11 cellular contexts compared by ENCODE assay signal in the genomic region with DNA sequence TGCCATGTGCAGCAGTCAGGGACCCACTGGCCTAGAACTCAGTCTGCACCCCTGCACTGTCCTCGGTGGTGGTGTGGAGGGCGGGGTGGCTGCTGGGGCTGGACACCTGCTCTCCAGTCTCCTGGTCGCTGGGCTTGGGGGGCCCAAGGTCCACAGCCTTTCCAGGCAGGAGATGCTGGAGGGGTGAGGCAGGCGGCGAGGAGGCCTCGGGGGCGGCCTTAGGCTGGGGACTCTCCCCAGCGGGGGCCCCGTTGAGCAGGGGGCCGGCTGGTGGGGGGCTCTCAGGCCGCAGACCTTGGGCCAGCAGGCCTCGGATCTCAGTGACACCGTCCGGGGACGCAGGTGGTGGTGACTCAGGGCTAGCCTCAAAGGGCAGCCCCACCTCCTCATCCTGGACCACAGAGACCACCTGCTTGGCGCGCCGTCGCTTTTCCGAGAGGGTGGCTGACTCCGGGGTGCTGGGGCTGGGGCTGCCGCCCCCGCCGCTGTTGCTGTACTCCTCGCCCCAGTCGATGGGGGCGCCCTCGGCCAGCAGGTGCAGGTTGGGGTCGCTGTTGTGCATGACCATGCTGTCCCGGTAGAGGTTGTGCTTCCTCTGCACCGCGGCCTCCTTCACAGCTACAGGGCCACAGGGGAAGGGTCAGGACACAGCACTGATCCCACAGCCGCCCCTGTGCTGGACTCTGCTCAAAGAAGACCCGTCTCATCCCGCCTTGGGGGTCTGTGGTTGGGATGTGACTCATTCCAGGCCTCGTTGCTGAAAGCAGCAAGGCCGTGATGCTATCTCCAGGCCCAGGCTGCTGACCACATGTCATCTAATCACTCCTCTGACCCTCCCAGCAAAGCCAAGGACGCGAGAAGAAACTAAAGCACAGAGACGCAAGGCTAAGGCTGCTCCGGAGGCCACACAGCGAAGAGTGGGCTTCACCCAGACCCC. TPM values are rescaled to one million over a fixed set of nuclear protein-coding genes. Genes with fewer than 3 reads are reported as not detected.
DNase-seq lines count a peak whose midpoint lies in the region; ATAC-seq, FAIRE-seq and TF ChIP-seq lines count a peak whose summit lies in the region.
"Had no signal": no experiment of that assay in that cellular context is flagged by ENCODE, and none has a peak within 500 bp of the region (broad histone marks: within the 10 kb centered on the region; RNA-seq: fewer than 3 reads in every experiment).

No MANE protein-coding gene starts in this region.

- H3K79me2 ChIP-seq in OCI-LY1 (ENCODE audit: insufficient read depth, low read length): no peaks in the 10 kb centered on the region
- no peaks in the 10 kb centered on the region for H3K79me2 ChIP-seq in K562 (ENCODE audit: control insufficient read depth, insufficient read depth, low read length)
- H3K79me2 ChIP-seq in osteoblast (ENCODE audit: insufficient read depth, low read length): peaks cover 82% of the 10 kb centered on the region

- peak; percentile 22 to 48; a peak in 3 of 4 replicates for TF ChIP-seq RAD21 in K562 (CRISPR knock-in tag; conservative IDR thresholded peaks at IDR 0.05 in 1 of 2, IDR thresholded peaks at IDR 0.05 in 1 of 2)

- no peak overlapping the region for H3K9ac ChIP-seq in OCI-LY1 (ENCODE audit: low read length)
- H3K9ac ChIP-seq in K562 (ENCODE audit: insufficient read depth in 1 of 2, low read depth in 2 of 2, low read length in 2 of 2): peak overlapping the region in 1 of 2 experiments; percentile 72; a peak in 2 of 4 replicates

- no peak overlapping the region for H3K4me2 ChIP-seq in OCI-LY1 (ENCODE audit: low read length)
- peak overlapping the region; percentile 3; the same call in 1 of the 2 replicates for H3K4me2 ChIP-seq in K562 (ENCODE audit: insufficient read depth, low read length)
- no peak overlapping the region for H3K4me2 ChIP-seq in osteoblast (ENCODE audit: insufficient read depth, low read length)

- no peak overlapping the region for H3K27ac Mint-ChIP-seq in T-helper 2 cell treated with Interferon-gamma antibody and Interleukin-4, amounts not matched to agents 5 μg/mL and 100 μg/mL, for 36 hours
- H3K27ac Mint-ChIP-seq: activated CD4-positive, alpha-beta T cell treated with anti-CD3 and anti-CD28 coated beads for 36 hours had no signal

- H3K9me3 ChIP-seq in BE2C: no peaks in the 10 kb centered on the region
- no peaks in the 10 kb centered on the region for H3K9me3 ChIP-seq in OCI-LY1 (ENCODE audit: low read length)
- no peaks in the 10 kb centered on the region for H3K9me3 ChIP-seq in K562 (replicated peaks; ENCODE audit: control insufficient read depth, insufficient read depth, low read depth, low read length)
- no peaks in the 10 kb centered on the region for H3K9me3 ChIP-seq in osteoblast (ENCODE audit: low read depth, low read length)

- CTCF ChIA-PET in K562 (lab: Yijun Ruan, JAX; ENCODE audit: low intra/inter-chr PET ratio): interaction anchor here (0.6 to 4.5 kb wide), 2 partner anchors 79 to 252 kb away, joined by 3 to 50 read pairs; no protein-coding TSS in a partner anchor

- ATAC-seq in K562: peak; percentile 37
- no peak for ATAC-seq in HG02938 (IDR thresholded peaks at IDR 0.05; ENCODE audit: unreplicated experiment)
- ATAC-seq in sciatic nerve: no peak
- ATAC-seq in Right ventricle myocardium superior (ENCODE audit: poor library complexity): no peak
- ATAC-seq: activated CD4-positive, alpha-beta T cell treated with anti-CD3 and anti-CD28 coated beads for 36 hours had no signal

- TF ChIP-seq POLR2A in K562 (conservative IDR thresholded peaks at IDR 0.05): no peak

- intact Hi-C loops in K562 (cut with micrococcal nuclease) (loop anchor here (10.0 kb wide), 1 partner anchor 408 kb away; the partner anchor contains the start of gene ST6GALNAC4), sciatic nerve (cut with DNase I) (loop anchor here (1.0 to 10.0 kb wide), 2 partner anchors 78 to 228 kb away; partner anchors contain the start of gene TOR2A), Right ventricle myocardium superior (cut with DNase I) (no loop called here)

- H4K20me1 ChIP-seq in OCI-LY1 (ENCODE audit: insufficient read depth, low read length) (no peaks in the 10 kb centered on the region), K562 (replicated peaks; ENCODE audit: control insufficient read depth, insufficient read depth, low read length) (no peaks in the 10 kb centered on the region), osteoblast (ENCODE audit: insufficient read depth, low read length) (peaks cover 25% of the 10 kb centered on the region)

- no peaks in the 10 kb centered on the region for H3K9me3 Mint-ChIP-seq in T-helper 2 cell treated with Interferon-gamma antibody and Interleukin-4, amounts not matched to agents 5 μg/mL and 100 μg/mL, for 36 hours

- no TSS peak for BruUV-seq in K562 (replicated peaks; lab: Mats Ljungman, UMichigan)

- H3K9me1 ChIP-seq in K562 (ENCODE audit: control insufficient read depth, insufficient read depth, low read length): no peaks in the 10 kb centered on the region

- H3K4me3 ChIP-seq in BE2C (ENCODE audit: low read depth, low read length) (no peak overlapping the region), OCI-LY1 (ENCODE audit: low read depth, low read length, poor library complexity, severe bottlenecking) (no peak overlapping the region), K562 (no peak overlapping the region), osteoblast (ENCODE audit: insufficient read depth, low read length) (no peak overlapping the region)

- peak; percentile 86 for FAIRE-seq in K562 (lab: Jason Lieb, UNC)

- H3K36me3 ChIP-seq in BE2C (no peaks in the 10 kb centered on the region), OCI-LY1 (ENCODE audit: insufficient read depth, low read length) (no peaks in the 10 kb centered on the region), K562 (ENCODE audit: control insufficient read depth, insufficient read depth, low read length) (peaks cover 70% of the 10 kb centered on the region; the same call in 2 of the 3 replicates), osteoblast (ENCODE audit: insufficient read depth, low read length) (peaks cover 92% of the 10 kb centered on the region)

- H3K27ac ChIP-seq in OCI-LY1 (ENCODE audit: low read depth, low read length, poor library complexity, severe bottlenecking): no peak overlapping the region
- H3K27ac ChIP-seq in K562 (ENCODE audit: extremely low read depth, low read depth, low read length): no peak overlapping the region
- H3K27ac ChIP-seq in osteoblast (ENCODE audit: low read depth, low read length): peak overlapping the region; percentile 28

- H3K27me3 ChIP-seq in BE2C (no peaks in the 10 kb centered on the region), OCI-LY1 (ENCODE audit: insufficient read depth, low read length) (no peaks in the 10 kb centered on the region), K562 (ENCODE audit: control insufficient read depth in 2 of 2, insufficient read depth in 2 of 2, low read length in 2 of 2) (no peaks in the 10 kb centered on the region), osteoblast (ENCODE audit: insufficient read depth, low read length) (no peaks in the 10 kb centered on the region)

- H3F3A ChIP-seq in OCI-LY1 (ENCODE audit: insufficient read depth, low read length): no peaks in the 10 kb centered on the region

- WGBS in K562 (ENCODE audit: insufficient coverage, low coverage, missing lambda C conversion rate): 50% methylated on average over 30 of the region's 42 CpGs

- H3K4me1 Mint-ChIP-seq in T-helper 2 cell treated with Interferon-gamma antibody and Interleukin-4, amounts not matched to agents 5 μg/mL and 100 μg/mL, for 36 hours (ENCODE audit: low read depth): no peaks in the 10 kb centered on the region
- H3K4me1 Mint-ChIP-seq: activated CD4-positive, alpha-beta T cell treated with anti-CD3 and anti-CD28 coated beads for 36 hours had no signal

- peak; percentile 62 for TF ChIP-seq EP300 in K562 (IDR thresholded peaks at IDR 0.05; ENCODE audit: low read length)

- POLR2A ChIA-PET in K562 (lab: Yijun Ruan, JAX): interaction anchor here (0.7 to 0.9 kb wide), 2 partner anchors 10 to 57 kb away, joined by 3 read pairs; no protein-coding TSS in a partner anchor

- TF ChIP-seq CTCF in BE2C (IDR thresholded peaks at IDR 0.05; ENCODE audit: low read depth, low read length): no peak
- TF ChIP-seq CTCF in OCI-LY1 (IDR thresholded peaks at IDR 0.05; ENCODE audit: low read length): peak; percentile 46; the same call in 1 of the 2 replicates
- peak; percentile 54 to 74 (median 57); a peak in 5 of 6 replicates for TF ChIP-seq CTCF in K562 (IDR thresholded peaks at IDR 0.05 in 2 of 3, conservative IDR thresholded peaks at IDR 0.05 in 1 of 3; ENCODE audit: insufficient read depth in 2 of 3, low read depth in 1 of 3, low read length in 3 of 3)
- no peak for TF ChIP-seq CTCF in osteoblast (IDR thresholded peaks at IDR 0.05; ENCODE audit: extremely low read depth, low read depth, low read length)

- H3K36me3 Mint-ChIP-seq in T-helper 2 cell treated with Interferon-gamma antibody and Interleukin-4, amounts not matched to agents 5 μg/mL and 100 μg/mL, for 36 hours (ENCODE audit: low read depth): peaks cover 9% of the 10 kb centered on the region

- no peak overlapping the region for H3K4me3 Mint-ChIP-seq in T-helper 2 cell treated with Interferon-gamma antibody and Interleukin-4, amounts not matched to agents 5 μg/mL and 100 μg/mL, for 36 hours
- H3K4me3 Mint-ChIP-seq: activated CD4-positive, alpha-beta T cell treated with anti-CD3 and anti-CD28 coated beads for 36 hours had no signal

- in situ Hi-C loops in K562 (cut with MboI): no loop called here

- no peaks in the 10 kb centered on the region for H3K4me1 ChIP-seq in BE2C
- no peaks in the 10 kb centered on the region for H3K4me1 ChIP-seq in OCI-LY1 (ENCODE audit: insufficient read depth, low read length, severe bottlenecking)
- H3K4me1 ChIP-seq in K562 (replicated peaks in 1 of 2; ENCODE audit: control insufficient read depth in 2 of 2, insufficient read depth in 2 of 2, low read length in 2 of 2): peaks cover 23 to 69% of the 10 kb centered on the region in 2 experiments
- H3K4me1 ChIP-seq in osteoblast (ENCODE audit: insufficient read depth, low read length): no peaks in the 10 kb centered on the region

- no peaks in the 10 kb centered on the region for H3K9me2 ChIP-seq in OCI-LY1 (ENCODE audit: low read depth, low read length)

- DNase-seq in BE2C (peak; percentile 53), K562 (ENCODE audit: extremely low read depth in 1 of 4, low spot score in 3 of 4) (peak; percentile 60 to 80 (median 62)), osteoblast (ENCODE audit: insufficient read length, low spot score, missing footprints) (peak; percentile 85), sciatic nerve (ENCODE audit: low spot score) (no peak), Right ventricle myocardium superior (no peak)
- no peak for DNase-seq in T-helper 2 cell treated with Interferon-gamma antibody and Interleukin-4, amounts not matched to agents 5 μg/mL and 100 μg/mL, for 36 hours (ENCODE audit: low spot score)
- DNase-seq: activated CD4-positive, alpha-beta T cell treated with anti-CD3 and anti-CD28 coated beads for 36 hours; nucleus accumbens; stimulated activated CD4-positive, alpha-beta T cell treated with anti-CD3 and anti-CD28 coated beads, Interleukin-12 subunit alpha, Interleukin-12 subunit beta, amount 100 ng/mL, for 4 hours had no signal

- no peaks in the 10 kb centered on the region for H3K27me3 Mint-ChIP-seq in T-helper 2 cell treated with Interferon-gamma antibody and Interleukin-4, amounts not matched to agents 5 μg/mL and 100 μg/mL, for 36 hours (ENCODE audit: low read depth)
- H3K27me3 Mint-ChIP-seq: activated CD4-positive, alpha-beta T cell treated with anti-CD3 and anti-CD28 coated beads for 36 hours had no signal

- H2AFZ ChIP-seq in OCI-LY1 (ENCODE audit: low read length) (no peak overlapping the region), K562 (ENCODE audit: low read depth, low read length) (no peak overlapping the region), osteoblast (ENCODE audit: low read length) (no peak overlapping the region)

RNA-seq across cellular contexts. Expression of gene LRSAM1, which starts 55.8 kb away (rescaled TPM):
- polyA plus RNA-seq in BE2C (2012; ENCODE audit: insufficient read depth, insufficient read length, low read depth): 20.5 TPM
- 55.1 and 93.1 TPM in 2 replicates for total RNA-seq in K562 (2011; cell fraction: chromatin; rRNA removed; ENCODE audit: low replicate concordance)
- total RNA-seq in K562 (2011; cell fraction: nucleolus; rRNA removed): 44.6 and 44.7 TPM in 2 replicates
- 34.8 and 38.2 TPM in 2 replicates for total RNA-seq in K562 (2011; cell fraction: nucleoplasm; rRNA removed)
- total RNA-seq in K562 (2014; rRNA removed) (9.0 and 9.9 TPM in 2 replicates), K562 (2014; rRNA removed; fragmentation: Illumina TruSeq; extraction: Trizol) (3.2 and 4.1 TPM in 2 replicates), K562 (2015; rRNA removed; fragmentation: Illumina TruSeq; extraction: Trizol) (4.6 and 5.5 TPM in 2 replicates), K562 (2021) (16.2 and 16.9 TPM in 2 replicates), osteoblast (12.3 and 13.0 TPM in 2 replicates), sciatic nerve (27.0 TPM), Right ventricle myocardium superior (52.1 TPM)
- polyA plus RNA-seq in K562 (2011; rRNA removed) (4.7 and 6.1 TPM in 2 replicates), K562 (2014; fragmentation: Illumina TruSeq; extraction: Trizol) (6.2 and 7.4 TPM in 2 replicates), K562 (2014; fragmentation: Nextera tagmentation; extraction: Ambion mirVana) (under 1 TPM; 0.07 to 0.32 TPM), K562 (2014; rRNA removed) (8.5 and 11.3 TPM in 2 replicates)
- polyA plus RNA-seq in K562 (2011; cell fraction: cytosol; rRNA removed): 3.1 and 6.4 TPM in 2 replicates
- 20.1 and 28.5 TPM in 2 replicates for polyA plus RNA-seq in K562 (2011; cell fraction: nucleus; rRNA removed)
- 6.8 and 13.7 TPM in 2 replicates for polyA plus RNA-seq in K562 (2012)
- polyA minus RNA-seq in K562 (2011; rRNA and poly(A)+ RNA removed): 8.0 and 9.1 TPM in 2 replicates
- 5.1 and 7.0 TPM in 2 replicates for polyA minus RNA-seq in K562 (2011; cell fraction: cytosol; rRNA and poly(A)+ RNA removed)
- polyA minus RNA-seq in K562 (2011; cell fraction: nucleus; rRNA and poly(A)+ RNA removed): 14.7 and 16.1 TPM in 2 replicates

RNA-seq across cellular contexts. Expression of gene RPL12, which starts 55.9 kb away (rescaled TPM):
- polyA plus RNA-seq in BE2C (2012; ENCODE audit: insufficient read depth, insufficient read length, low read depth): 694 TPM
- total RNA-seq in K562 (2011; cell fraction: chromatin; rRNA removed; ENCODE audit: low replicate concordance): 400 and 555 TPM in 2 replicates
- 648 and 678 TPM in 2 replicates for total RNA-seq in K562 (2011; cell fraction: nucleolus; rRNA removed)
- total RNA-seq in K562 (2011; cell fraction: nucleoplasm; rRNA removed): 701 and 1,157 TPM in 2 replicates
- total RNA-seq in K562 (2014; rRNA removed) (1,796 and 1,973 TPM in 2 replicates), K562 (2014; rRNA removed; fragmentation: Illumina TruSeq; extraction: Trizol) (2,499 and 2,531 TPM in 2 replicates), K562 (2015; rRNA removed; fragmentation: Illumina TruSeq; extraction: Trizol) (3,220 and 3,261 TPM in 2 replicates), K562 (2021) (1,614 and 1,743 TPM in 2 replicates), osteoblast (1,103 and 1,259 TPM in 2 replicates), sciatic nerve (894 TPM), Right ventricle myocardium superior (628 TPM)
- polyA plus RNA-seq in K562 (2011; rRNA removed) (2,587 and 3,088 TPM in 2 replicates), K562 (2014; fragmentation: Illumina TruSeq; extraction: Trizol) (4,080 and 4,558 TPM in 2 replicates), K562 (2014; fragmentation: Nextera tagmentation; extraction: Ambion mirVana) (1,000 to 10,000 TPM; 2,219 to 2,376 TPM), K562 (2014; rRNA removed) (2,953 and 3,005 TPM in 2 replicates)
- 2,689 and 4,292 TPM in 2 replicates for polyA plus RNA-seq in K562 (2011; cell fraction: cytosol; rRNA removed)
- polyA plus RNA-seq in K562 (2011; cell fraction: nucleus; rRNA removed): 951 and 1,340 TPM in 2 replicates
- polyA plus RNA-seq in K562 (2012): 1,770 and 3,341 TPM in 2 replicates
- polyA minus RNA-seq in K562 (2011; rRNA and poly(A)+ RNA removed): 933 and 1,147 TPM in 2 replicates
- 732 and 781 TPM in 2 replicates for polyA minus RNA-seq in K562 (2011; cell fraction: cytosol; rRNA and poly(A)+ RNA removed)
- polyA minus RNA-seq in K562 (2011; cell fraction: nucleus; rRNA and poly(A)+ RNA removed): 303 and 594 TPM in 2 replicates

Comparison
In these comparisons a context has a peak if more than half of its experiments do, and no peak if none do; other contexts are left out.
1. DNase-seq: peak in BE2C (single experiment), K562 (4 of 4) and osteoblast (single experiment); none in sciatic nerve (single experiment), T-helper 2 cell treated with Interferon-gamma antibody and Interleukin-4, amounts not matched to agents 5 μg/mL and 100 μg/mL, for 36 hours (single experiment) and Right ventricle myocardium superior (single experiment).
2. CTCF ChIP-seq: peak in OCI-LY1 (single experiment) and K562 (3 of 3); none in BE2C (single experiment) and osteoblast (single experiment).